Comparison of ENCODE assay signal across 8 cellular contexts in genomic region chr19:48169974-48170803, GRCh38. TPM values are rescaled to one million over a fixed set of nuclear protein-coding genes. Genes with fewer than 3 reads are reported as not detected.
DNase-seq lines count a peak whose midpoint lies in the region; TF ChIP-seq lines count a peak whose summit lies in the region.

LIG1 (minus strand) TSS chr19:48170344; CDS start chr19:48165566, 4,778 bp downstream.
ZSWIM9 (plus strand) TSS chr19:48170680; CDS start chr19:48171803, 1,123 bp downstream.

- DNase-seq in GM03348 (ENCODE audit: low spot score), result peak; percentile 96
- DNase-seq in MV-4-11 (lab: John Stamatoyannopoulos, UW), result peak; percentile 94
- peak; percentile 97 to 98 for DNase-seq in SJSA1 (ENCODE audit: low read depth in 1 of 2, low spot score in 2 of 2)
- DNase-seq in activated naive CD4-positive, alpha-beta T cell treated with Interleukin-2 at 50 U/mL for 16 hours, result peak; percentile 92
- peak; percentile 95 for DNase-seq in foreskin melanocyte
- DNase-seq in substantia nigra (lab: John Stamatoyannopoulos, UW), result peak; percentile 82 to 100 (median 95)

- H3K36me3 ChIP-seq in HEK293 (ENCODE audit: control insufficient read depth in 2 of 2, insufficient read depth in 1 of 2, low read length in 2 of 2) (peaks cover 36 to 37% of the 10 kb centered on the region in 2 experiments), SJSA1 (peaks cover 17% of the 10 kb centered on the region), neutrophil (no peaks in the 10 kb centered on the region)

- POLR2A ChIA-PET in HEK293 (lab: Yijun Ruan, JAX), result interaction anchor here (0.6 to 3.8 kb wide), 21 partner anchors 13 to 1519 kb away, joined by 3 to 54 read pairs (median 5); partner anchors contain the start of genes CARD8, PLA2G4C, RPL18 and SPHK2

- H3K27ac ChIP-seq in HEK293 (ENCODE audit: extremely low read depth, low read depth, low read length) (peak within 1 kb of the TSS; percentile 99), SJSA1 (peak within 1 kb of the TSS; percentile 85), neutrophil (peak within 1 kb of the TSS; percentile 82), substantia nigra (ENCODE audit: low read depth, low read length, poor library complexity, severe bottlenecking) (peak within 1 kb of the TSS; percentile 97)

- H3K9me3 ChIP-seq in HEK293 (ENCODE audit: control insufficient read depth, insufficient read depth, low read depth, low read length), result no peaks in the 10 kb centered on the region
- no peaks in the 10 kb centered on the region for H3K9me3 ChIP-seq in SJSA1 (replicated peaks)
- H3K9me3 ChIP-seq in neutrophil, result no peaks in the 10 kb centered on the region

- peak within 1 kb of the TSS; percentile 98 for H3K4me3 ChIP-seq in HEK293 (ENCODE audit: low read depth, low read length)
- H3K4me3 ChIP-seq in SJSA1, result peak within 1 kb of the TSS; percentile 75
- H3K4me3 ChIP-seq in neutrophil (ENCODE audit: low read depth in 1 of 2, low read length in 1 of 2), result peak within 1 kb of the TSS; percentile 79 to 89

- peaks cover 13% of the 10 kb centered on the region for H3K4me1 ChIP-seq in HEK293 (ENCODE audit: control insufficient read depth, insufficient read depth, low read length)
- peaks cover 10% of the 10 kb centered on the region for H3K4me1 ChIP-seq in SJSA1 (replicated peaks)
- H3K4me1 ChIP-seq in neutrophil (ENCODE audit: control insufficient read depth in 1 of 2, insufficient read depth in 1 of 2, low read depth in 1 of 2, low read length in 1 of 2), result peaks cover 29 to 33% of the 10 kb centered on the region in 2 experiments

- CTCF ChIA-PET in HEK293 (lab: Yijun Ruan, JAX), result interaction anchor here (0.5 to 1.0 kb wide), 3 partner anchors 64 to 96 kb away, joined by 3 to 4 read pairs (median 3); no protein-coding TSS in a partner anchor

- H3K27me3 ChIP-seq in SJSA1 (replicated peaks) (no peaks in the 10 kb centered on the region), neutrophil (no peaks in the 10 kb centered on the region)

- TF ChIP-seq CTCF in HEK293 (tag by site-specific recombination; IDR thresholded peaks at IDR 0.05) (peak; percentile 87), neutrophil (IDR thresholded peaks at IDR 0.05) (peak; percentile 57)

TF ChIP-seq in HEK293, 187 proteins besides CTCF, POLR2A, EP300 and RAD21 (continues in another document):
- no peak; the same call in 1 of the 2 replicates for TF ChIP-seq ZNF394 (tag by site-specific recombination; IDR thresholded peaks at IDR 0.05; ENCODE audit: borderline replicate concordance)
- peak; percentile 79 for TF ChIP-seq PATZ1 (tag by site-specific recombination; IDR thresholded peaks at IDR 0.05)
- no peak for TF ChIP-seq ELK4 (IDR thresholded peaks at IDR 0.05; ENCODE audit: borderline replicate concordance, low read depth, low read length)
- TF ChIP-seq KLF1 (tag by site-specific recombination; IDR thresholded peaks at IDR 0.05), result peak; percentile 68
- TF ChIP-seq REPIN1 (tag by site-specific recombination; IDR thresholded peaks at IDR 0.05; ENCODE audit: low read depth), result peak; percentile 97; the same call in 1 of the 2 replicates
- peak; percentile 75; the same call in 1 of the 2 replicates for TF ChIP-seq HOXD13 (CRISPR knock-in tag; IDR thresholded peaks at IDR 0.05; ENCODE audit: borderline replicate concordance)
- TF ChIP-seq ZNF2 (tag by site-specific recombination; IDR thresholded peaks at IDR 0.05), result no peak; the same call in 1 of the 2 replicates
- TF ChIP-seq ZNF707 (tag by site-specific recombination; IDR thresholded peaks at IDR 0.05), result no peak
- no peak for TF ChIP-seq HOXA7 (CRISPR knock-in tag; IDR thresholded peaks at IDR 0.05; ENCODE audit: borderline replicate concordance)
- TF ChIP-seq ZBTB1 (tag by site-specific recombination; IDR thresholded peaks at IDR 0.05), result no peak
- TF ChIP-seq ZSCAN30 (tag by site-specific recombination; IDR thresholded peaks at IDR 0.05), result no peak
- peak; percentile 33; the same call in 1 of the 2 replicates for TF ChIP-seq KLF17 (tag by site-specific recombination; IDR thresholded peaks at IDR 0.05)
- no peak for TF ChIP-seq ZNF223 (tag by site-specific recombination; IDR thresholded peaks at IDR 0.05)
- TF ChIP-seq ZNF623 (tag by site-specific recombination; IDR thresholded peaks at IDR 0.05), result no peak; the same call in 1 of the 2 replicates
- TF ChIP-seq ZNF555 (tag by site-specific recombination; conservative IDR thresholded peaks at IDR 0.05), result no peak
- TF ChIP-seq ZNF510 (tag by site-specific recombination; IDR thresholded peaks at IDR 0.05; ENCODE audit: insufficient replicate concordance), result no peak
- no peak for TF ChIP-seq ZNF654 (tag by site-specific recombination; IDR thresholded peaks at IDR 0.05; ENCODE audit: low read depth)
- TF ChIP-seq ZXDB (tag by site-specific recombination; IDR thresholded peaks at IDR 0.05), result peak; percentile 91
- TF ChIP-seq ZNF521 (tag by site-specific recombination; IDR thresholded peaks at IDR 0.05), result no peak
- TF ChIP-seq IKZF3 (tag by site-specific recombination; IDR thresholded peaks at IDR 0.05), result peak; percentile 99
- peak; percentile 67 for TF ChIP-seq ZBTB20 (tag by site-specific recombination; IDR thresholded peaks at IDR 0.05)
- TF ChIP-seq ZNF548 (tag by site-specific recombination; IDR thresholded peaks at IDR 0.05), result no peak
- no peak for TF ChIP-seq SALL2 (tag by site-specific recombination; IDR thresholded peaks at IDR 0.05; ENCODE audit: borderline replicate concordance)
- no peak for TF ChIP-seq BCL11A (tag by site-specific recombination; IDR thresholded peaks at IDR 0.05; ENCODE audit: low read depth)
- 0 out of 2 replicates have a peak, but pooled peaks have one; percentile 22 for TF ChIP-seq ZFP41 (tag by site-specific recombination; IDR thresholded peaks at IDR 0.05; ENCODE audit: borderline replicate concordance)
- TF ChIP-seq ZNF23 (tag by site-specific recombination; IDR thresholded peaks at IDR 0.05; ENCODE audit: borderline replicate concordance), result no peak
- no peak for TF ChIP-seq MZF1 (tag by site-specific recombination; IDR thresholded peaks at IDR 0.05; ENCODE audit: borderline replicate concordance)
- TF ChIP-seq ZNF146 (tag by site-specific recombination; IDR thresholded peaks at IDR 0.05), result no peak
- peak; percentile 85 for TF ChIP-seq ZNF501 (tag by site-specific recombination; IDR thresholded peaks at IDR 0.05)
- TF ChIP-seq FEZF1 (tag by site-specific recombination; IDR thresholded peaks at IDR 0.05), result no peak
- peak; percentile 81 for TF ChIP-seq ZNF692 (tag by site-specific recombination; IDR thresholded peaks at IDR 0.05)

RNA-seq across cellular contexts. Expression of gene LIG1, which starts in this region (rescaled TPM):
- total RNA-seq in SJSA1 (2014; rRNA removed; shearing (Covaris generic)), result 60.6 and 72.9 TPM in 2 replicates

RNA-seq across cellular contexts. Expression of gene ZSWIM9, which starts in this region (rescaled TPM):
- 2.9 and 4.7 TPM in 2 replicates for total RNA-seq in SJSA1 (2014; rRNA removed; shearing (Covaris generic))

Comparison
In these comparisons a context has a peak if more than half of its experiments do, and no peak if none do; other contexts are left out.
1. Peak in every context shown above with its lines: DNase-seq, H3K4me3 ChIP-seq and H3K27ac ChIP-seq.